Comparison of ENCODE assay signal across 2 cellular contexts in genomic region chr14:64831419-64831818, GRCh38.
TF ChIP-seq lines count a peak whose summit lies in the region.

No MANE protein-coding gene starts in this region.

TF ChIP-seq in GM23338, 12 proteins besides CTCF, POLR2A, EP300 and RAD21:
- TF ChIP-seq ZNF331 (CRISPR knock-in tag; IDR thresholded peaks at IDR 0.05; ENCODE audit: low read depth) (no peak), ZNF114 (CRISPR knock-in tag; IDR thresholded peaks at IDR 0.05) (no peak), ETS1 (IDR thresholded peaks at IDR 0.05) (no peak), EZH2 (IDR thresholded peaks at IDR 0.05; ENCODE audit: low read depth, unreplicated experiment) (no peak), STAT1 (IDR thresholded peaks at IDR 0.05; ENCODE audit: unreplicated experiment) (no peak), NANOG (IDR thresholded peaks at IDR 0.05; ENCODE audit: borderline replicate concordance) (no peak), JUNB (IDR thresholded peaks at IDR 0.05; ENCODE audit: unreplicated experiment) (no peak), EZH2phosphoT487 (IDR thresholded peaks at IDR 0.05; ENCODE audit: unreplicated experiment) (no peak), ZNF462 (CRISPR knock-in tag; IDR thresholded peaks at IDR 0.05) (no peak), CREB1 (CRISPR knock-in tag; IDR thresholded peaks at IDR 0.05; ENCODE audit: low read depth) (no peak), REST (IDR thresholded peaks at IDR 0.05; ENCODE audit: unreplicated experiment) (no peak), POLR2AphosphoS5 (IDR thresholded peaks at IDR 0.05; ENCODE audit: low read depth) (no peak)

TF ChIP-seq in H1, 55 proteins besides CTCF, POLR2A, EP300 and RAD21:
- no peak for TF ChIP-seq ZNF274 (IDR thresholded peaks at IDR 0.05; ENCODE audit: borderline replicate concordance, extremely low read depth, low read length)
- TF ChIP-seq YY1 (IDR thresholded peaks at IDR 0.05; ENCODE audit: low read depth, low read length): no peak
- no peak for TF ChIP-seq BCL11A (IDR thresholded peaks at IDR 0.05; ENCODE audit: low read depth in 2 of 2, low read length in 2 of 2)
- TF ChIP-seq USF2 (IDR thresholded peaks at IDR 0.05; ENCODE audit: low read length): no peak
- no peak for TF ChIP-seq ATF2 (IDR thresholded peaks at IDR 0.05; ENCODE audit: low read length)
- no peak for TF ChIP-seq TAF1 (IDR thresholded peaks at IDR 0.05; ENCODE audit: low read depth, low read length)
- no peak for TF ChIP-seq SUZ12 (IDR thresholded peaks at IDR 0.05; ENCODE audit: low read length)
- TF ChIP-seq ATF3 (IDR thresholded peaks at IDR 0.05; ENCODE audit: insufficient read depth, low read depth, low read length): no peak
- TF ChIP-seq SIRT6 (IDR thresholded peaks at IDR 0.05; ENCODE audit: low read length): no peak
- no peak for TF ChIP-seq MAX (IDR thresholded peaks at IDR 0.05)
